13 cellular contexts compared by ENCODE assay signal in the genomic region with DNA sequence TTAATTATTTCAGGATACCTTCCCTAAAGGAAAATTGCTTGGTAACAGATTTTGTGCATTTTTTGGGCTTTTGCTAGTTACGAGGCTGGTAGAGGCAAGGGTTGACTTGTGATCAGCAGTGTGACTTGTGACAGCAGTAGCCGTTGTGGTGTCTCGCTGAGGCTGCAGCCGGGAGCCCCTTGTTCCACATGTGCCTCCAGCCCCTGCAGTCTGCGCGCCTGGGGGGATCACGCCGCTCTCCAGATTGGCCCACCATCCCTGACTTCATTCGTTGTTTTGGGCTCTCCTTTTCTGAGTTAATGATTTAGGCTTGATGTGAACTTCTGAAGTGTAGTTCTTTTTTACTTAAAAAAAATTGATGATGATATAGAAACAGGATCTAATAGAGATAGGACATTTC.
"Had no signal": no experiment of that assay in that cellular context is flagged by ENCODE, and none has a peak within 500 bp of the region (broad histone marks: within the 10 kb centered on the region; RNA-seq: fewer than 3 reads in every experiment).

No MANE protein-coding gene starts in this region.

- ATAC-seq: activated T-cell treated with anti-CD3 and anti-CD28 coated beads, Interleukin-2, amount 50 U/mL, for 4 hours; esophagus mucosa; left lobe of liver had no signal

- H3K9me3 ChIP-seq: testis had no signal

- H3K27ac ChIP-seq: testis had no signal

- H3K9me3 Mint-ChIP-seq: activated naive CD8-positive, alpha-beta T cell treated with anti-CD3 and anti-CD28 coated beads, Interleukin-2, amount 10 ng/mL, durations not matched to agents 7 days and 5 days; activated T-cell treated with anti-CD3 and anti-CD28 coated beads, Interleukin-2, amount 50 U/mL, for 4 hours; naive B cell had no signal

- H3K27me3 ChIP-seq: testis had no signal

- DNase-seq: activated CD4-positive, alpha-beta T cell treated with anti-CD3 and anti-CD28 coated beads, Interleukin-2, amount 50 U/mL, for 1 hour; activated naive CD8-positive, alpha-beta T cell treated with anti-CD3 and anti-CD28 coated beads, Interleukin-2, amount 10 ng/mL, durations not matched to agents 7 days and 5 days; activated T-cell treated with anti-CD3 and anti-CD28 coated beads, Interleukin-2, amount 50 U/mL, for 4 hours; dermis blood vessel endothelial cell; naive B cell; retina; stimulated activated CD4-positive, alpha-beta T cell treated with anti-CD3 and anti-CD28 coated beads, Interleukin-15, amount 100 ng/mL, for 24 hours; stimulated activated CD4-positive, alpha-beta T cell treated with anti-CD3 and anti-CD28 coated beads, Interleukin-4, amount 100 ng/mL, for 24 hours; stimulated activated naive CD4-positive, alpha-beta T cell treated with Interleukin-2 at 50 U/mL for 16 hours; SW 1271; testis had no signal

- H3K4me3 Mint-ChIP-seq: activated naive CD8-positive, alpha-beta T cell treated with anti-CD3 and anti-CD28 coated beads, Interleukin-2, amount 10 ng/mL, durations not matched to agents 7 days and 5 days; activated T-cell treated with anti-CD3 and anti-CD28 coated beads, Interleukin-2, amount 50 U/mL, for 4 hours; naive B cell had no signal

- H3K4me3 ChIP-seq: testis had no signal

- H3K27me3 Mint-ChIP-seq: activated naive CD8-positive, alpha-beta T cell treated with anti-CD3 and anti-CD28 coated beads, Interleukin-2, amount 10 ng/mL, durations not matched to agents 7 days and 5 days; naive B cell had no signal
